ENCODE assay signal across 10 cellular contexts in the genomic region with DNA sequence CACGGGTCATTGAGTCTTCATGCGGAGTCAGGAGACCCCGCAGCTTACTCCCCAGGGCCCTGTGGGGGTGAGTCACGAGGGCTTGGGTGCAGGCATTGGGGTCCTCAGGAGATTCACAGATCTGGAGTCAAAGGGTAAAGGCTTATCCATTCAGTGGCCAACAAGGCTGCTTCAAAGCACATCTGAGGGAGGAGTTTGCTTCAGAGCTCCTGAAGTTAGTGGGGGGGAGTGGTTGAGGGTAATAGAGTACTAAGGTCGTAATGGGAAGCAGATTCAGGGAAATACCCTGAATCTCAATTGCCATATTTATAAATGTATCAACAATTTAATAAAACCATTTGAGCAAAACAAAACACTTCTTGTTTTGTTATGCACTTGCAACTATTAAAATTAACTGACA.
"Had no signal": no experiment of that assay in that cellular context is flagged by ENCODE, and none has a peak within 500 bp of the region (broad histone marks: within the 10 kb centered on the region; RNA-seq: fewer than 3 reads in every experiment).

No MANE protein-coding gene starts in this region.

- H3K27ac ChIP-seq: brain microvascular endothelial cell had no signal

- H3K36me3 ChIP-seq: brain microvascular endothelial cell had no signal

- DNase-seq: activated CD4-positive, alpha-beta T cell treated with anti-CD3 and anti-CD28 coated beads, Interleukin-2, amount 50 U/mL, for 1 hour; activated CD4-positive, CD25-positive, alpha-beta regulatory T cell; activated naive CD4-positive, alpha-beta T cell treated with anti-CD3 and anti-CD28 coated beads, Interleukin-2, amount 50 U/mL, for 16 hours; brain microvascular endothelial cell; dermis blood vessel endothelial cell; stimulated activated CD4-positive, alpha-beta T cell treated with anti-CD3 and anti-CD28 coated beads, Interleukin-4, amount 100 ng/mL, for 1 hour; stimulated activated CD8-positive, alpha-beta memory T cell treated with anti-CD3 and anti-CD28 coated beads, Interleukin-4, amount 100 ng/mL, for 48 hours; stimulated activated naive CD8-positive, alpha-beta T cell treated with anti-CD3 and anti-CD28 coated beads, Interleukin-15, Interleukin-2, amounts not matched to agents 100 U/mL and 50 U/mL, for 24 hours had no signal

- H3K4me3 Mint-ChIP-seq: T-helper 1 cell treated with Interleukin-12 subunit alpha and Interleukin-12 subunit beta and Interleukin-4 antibody, amounts not matched to agents 30 μg/mL and 1 μg/mL, for 36 hours had no signal

- H3K27me3 ChIP-seq: brain microvascular endothelial cell had no signal

- H3K27ac Mint-ChIP-seq: T-helper 1 cell treated with Interleukin-12 subunit alpha and Interleukin-12 subunit beta and Interleukin-4 antibody, amounts not matched to agents 30 μg/mL and 1 μg/mL, for 36 hours had no signal

- ATAC-seq: stimulated activated naive CD8-positive, alpha-beta T cell treated with anti-CD3 and anti-CD28 coated beads, Interleukin-15, Interleukin-2, amounts not matched to agents 100 U/mL and 50 U/mL, for 24 hours had no signal

- H3K4me3 ChIP-seq: lung had no signal

- H3K9me3 Mint-ChIP-seq: T-helper 1 cell treated with Interleukin-12 subunit alpha and Interleukin-12 subunit beta and Interleukin-4 antibody, amounts not matched to agents 30 μg/mL and 1 μg/mL, for 36 hours had no signal
